ENCODE assay signal across 20 cellular contexts in the genomic region with DNA sequence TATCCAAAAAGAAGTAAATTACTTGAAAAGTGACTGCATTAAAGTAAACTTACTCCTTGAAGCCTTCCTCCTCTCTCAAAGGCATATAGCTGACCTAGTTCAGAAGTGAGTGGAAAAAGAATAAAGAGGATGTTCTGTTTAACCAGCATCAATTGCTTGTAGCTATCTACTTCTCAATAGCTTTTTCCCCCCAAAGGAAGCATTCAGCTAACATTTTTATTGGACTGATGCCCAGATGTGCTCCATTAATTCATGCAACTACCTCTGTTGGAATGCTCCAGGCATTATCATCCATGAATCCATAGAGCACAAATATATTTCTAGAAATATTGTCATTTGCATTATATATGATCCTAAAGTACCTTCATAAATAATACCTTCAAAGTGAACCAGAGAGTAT.
DNase-seq lines count a peak whose midpoint lies in the region; ATAC-seq, FAIRE-seq and TF ChIP-seq lines count a peak whose summit lies in the region.
"Had no signal": no experiment of that assay in that cellular context is flagged by ENCODE, and none has a peak within 500 bp of the region (broad histone marks: within the 10 kb centered on the region; RNA-seq: fewer than 3 reads in every experiment).

No MANE protein-coding gene starts in this region.

- FAIRE-seq in HepG2 (lab: Jason Lieb, UNC) = no peak

- H3K79me2 ChIP-seq in SK-N-SH (ENCODE audit: insufficient read depth) (no peaks in the 10 kb centered on the region), HepG2 (ENCODE audit: insufficient read depth, low read length) (no peaks in the 10 kb centered on the region)

- TF ChIP-seq CTCF in SK-N-SH (IDR thresholded peaks at IDR 0.05) (no peak), fibroblast of pulmonary artery (IDR thresholded peaks at IDR 0.05; ENCODE audit: low read length, missing control alignments) (no peak), HepG2 (CRISPR knock-in tag; IDR thresholded peaks at IDR 0.05) (no peak)

- H3K9me3 ChIP-seq in SK-N-SH (no peaks in the 10 kb centered on the region), HepG2 (ENCODE audit: low read length) (no peaks in the 10 kb centered on the region)

- intact Hi-C loops in HepG2 (cut with micrococcal nuclease; ENCODE audit: unreplicated experiment) = no loop called here

- TF ChIP-seq RAD21 in SK-N-SH (IDR thresholded peaks at IDR 0.05; ENCODE audit: low read length) (no peak), HepG2 (CRISPR knock-in tag; IDR thresholded peaks at IDR 0.05) (no peak)

- no peaks in the 10 kb centered on the region for H3F3A ChIP-seq in SK-N-SH (replicated peaks; ENCODE audit: insufficient read depth)

- no peak for TF ChIP-seq EP300 in SK-N-SH (IDR thresholded peaks at IDR 0.05; ENCODE audit: borderline replicate concordance in 1 of 2, low read depth in 1 of 2, low read length in 1 of 2)
- TF ChIP-seq EP300 in HepG2 (IDR thresholded peaks at IDR 0.05; ENCODE audit: low read depth in 2 of 2, low read length in 2 of 2) = no peak
- TF ChIP-seq EP300 in HepG2 (CRISPR knock-in tag; IDR thresholded peaks at IDR 0.05; ENCODE audit: borderline replicate concordance) = no peak

- no peak for TF ChIP-seq POLR2A in HepG2 (IDR thresholded peaks at IDR 0.05; ENCODE audit: insufficient read depth in 1 of 2, low read depth in 2 of 2, low read length in 2 of 2)

- no peaks in the 10 kb centered on the region for H3K27me3 ChIP-seq in SK-N-SH (ENCODE audit: insufficient read depth)
- H3K27me3 ChIP-seq in HepG2 (ENCODE audit: control insufficient read depth in 1 of 2, insufficient read depth in 2 of 2, low read length in 2 of 2) = no peaks in the 10 kb centered on the region

- H3K4me2 ChIP-seq in SK-N-SH (no peak overlapping the region), HepG2 (ENCODE audit: low read depth, low read length) (no peak overlapping the region)

- H3K27ac ChIP-seq in SK-N-SH (ENCODE audit: low read depth in 2 of 2, low read length in 1 of 2) = no peak overlapping the region; a peak in 1 of 4 replicates
- no peak overlapping the region for H3K27ac ChIP-seq in HepG2 (ENCODE audit: extremely low read length, insufficient read depth, low read length)

- H3K36me3 ChIP-seq in SK-N-SH (replicated peaks in 1 of 2; ENCODE audit: control insufficient read depth in 1 of 2, insufficient read depth in 2 of 2, low read length in 1 of 2) (no peaks in the 10 kb centered on the region), HepG2 (replicated peaks in 1 of 2; ENCODE audit: control insufficient read depth in 1 of 2, insufficient read depth in 2 of 2, low read length in 2 of 2) (no peaks in the 10 kb centered on the region)

- CTCF ChIA-PET in SK-N-SH (lab: Yijun Ruan, JAX) = no interaction called here
- CTCF ChIA-PET in HepG2 (lab: Yijun Ruan, JAX; ENCODE audit: low intra/inter-chr PET ratio, low total read pairs) = no interaction called here

- H3K4me1 ChIP-seq in SK-N-SH (ENCODE audit: control insufficient read depth in 1 of 2, insufficient read depth in 2 of 2, low read depth in 1 of 2, low read length in 1 of 2) (peaks cover 0 to 2% of the 10 kb centered on the region in 2 experiments; a peak in 1 of 4 replicates), HepG2 (ENCODE audit: insufficient read depth, low read length) (peaks cover 5% of the 10 kb centered on the region; the same call in 1 of the 2 replicates)

- DNase-seq in DMS53 (lab: John Stamatoyannopoulos, UW) (peak; percentile 2), DMS53 treated with DMSO at 0.1 percent for 48 hours (lab: John Stamatoyannopoulos, UW; ENCODE audit: unreplicated experiment) (no peak), NCI-H1105 treated with DMSO at 0.1 percent for 48 hours (lab: John Stamatoyannopoulos, UW) (peak; percentile 32), SK-N-SH (peak; percentile 36), fibroblast of pulmonary artery (ENCODE audit: low read depth) (peak; percentile 7), activated gamma-delta T cell treated with Interleukin-2 at 50 U/mL for 16 hours (no peak), NCI-H446 treated with DMSO at 0.1 percent for 48 hours (lab: John Stamatoyannopoulos, UW) (no peak), HepG2 (ENCODE audit: low spot score) (no peak)
- DNase-seq: 8988T; AML-193; C1 segment of cervical spinal cord; Calu3; CD8-positive, alpha-beta T cell; DMS79; H7; Kasumi-1; MM.1S; NCI-H1048; NCI-H2081 treated with DMSO at 0.1 percent for 48 hours; Right ventricle myocardium superior had no signal

- no peak overlapping the region for H2AFZ ChIP-seq in SK-N-SH (ENCODE audit: low read depth)
- H2AFZ ChIP-seq in HepG2 (ENCODE audit: low read length) = no peak overlapping the region

- POLR2A ChIA-PET in SK-N-SH (lab: Yijun Ruan, JAX) = no interaction called here
- POLR2A ChIA-PET in HepG2 (lab: Yijun Ruan, JAX) = no interaction called here

- in situ Hi-C loops in HepG2 (cut with HindIII; ENCODE audit: extremely low pct_ligation_motif_present, low pct_unique_long_range_greater_than_20kb) = no loop called here

- ATAC-seq in HepG2 = no peak
- ATAC-seq: CD8-positive, alpha-beta T cell had no signal

- no TSS peak for BruUV-seq in HepG2 (replicated peaks; lab: Mats Ljungman, UMichigan)

- H4K20me1 ChIP-seq in SK-N-SH (ENCODE audit: insufficient read depth) (no peaks in the 10 kb centered on the region), HepG2 (ENCODE audit: insufficient read depth, low read length) (no peaks in the 10 kb centered on the region)

- H3K9ac ChIP-seq in SK-N-SH (no peak overlapping the region), HepG2 (ENCODE audit: insufficient read depth, low read depth, low read length) (no peak overlapping the region)

- H3K4me3 ChIP-seq in SK-N-SH (ENCODE audit: low read depth in 2 of 2, low read length in 1 of 2) (no peak overlapping the region), fibroblast of pulmonary artery (replicated peaks; ENCODE audit: low read depth, low read length) (no peak overlapping the region), HepG2 (replicated peaks in 1 of 3; ENCODE audit: insufficient read depth in 1 of 3, low read depth in 2 of 3, low read length in 3 of 3) (no peak overlapping the region)

- H3K9me2 ChIP-seq in SK-N-SH = no peaks in the 10 kb centered on the region

TF ChIP-seq in SK-N-SH, 30 proteins besides CTCF, POLR2A, EP300 and RAD21 (continues in another document):
- TF ChIP-seq GATA2 (CRISPR knock-in tag; IDR thresholded peaks at IDR 0.05) (no peak), RFX5 (IDR thresholded peaks at IDR 0.05; ENCODE audit: low read length) (no peak), USF1 (IDR thresholded peaks at IDR 0.05; ENCODE audit: borderline replicate concordance, low read depth) (no peak), MAX (IDR thresholded peaks at IDR 0.05; ENCODE audit: low read depth) (no peak), RCOR1 (IDR thresholded peaks at IDR 0.05; ENCODE audit: low read length) (no peak), EZH2phosphoT487 (IDR thresholded peaks at IDR 0.05; ENCODE audit: borderline replicate concordance, low read depth) (no peak), POLR2AphosphoS5 (IDR thresholded peaks at IDR 0.05; ENCODE audit: low read depth, low read length) (no peak)
- TF ChIP-seq, protein P1, sequence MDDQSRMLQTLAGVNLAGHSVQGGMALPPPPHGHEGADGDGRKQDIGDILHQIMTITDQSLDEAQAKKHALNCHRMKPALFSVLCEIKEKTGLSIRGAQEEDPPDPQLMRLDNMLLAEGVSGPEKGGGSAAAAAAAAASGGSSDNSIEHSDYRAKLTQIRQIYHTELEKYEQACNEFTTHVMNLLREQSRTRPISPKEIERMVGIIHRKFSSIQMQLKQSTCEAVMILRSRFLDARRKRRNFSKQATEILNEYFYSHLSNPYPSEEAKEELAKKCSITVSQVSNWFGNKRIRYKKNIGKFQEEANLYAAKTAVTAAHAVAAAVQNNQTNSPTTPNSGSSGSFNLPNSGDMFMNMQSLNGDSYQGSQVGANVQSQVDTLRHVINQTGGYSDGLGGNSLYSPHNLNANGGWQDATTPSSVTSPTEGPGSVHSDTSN (IDR thresholded peaks at IDR 0.05) = no peak

TF ChIP-seq in HepG2, 621 proteins besides CTCF, POLR2A, EP300 and RAD21:
- TF ChIP-seq SAP130 (CRISPR knock-in tag; IDR thresholded peaks at IDR 0.05; ENCODE audit: low read depth) (no peak), ATRX (CRISPR knock-in tag; IDR thresholded peaks at IDR 0.05; ENCODE audit: borderline replicate concordance) (no peak)
- TF ChIP-seq, protein P2, sequence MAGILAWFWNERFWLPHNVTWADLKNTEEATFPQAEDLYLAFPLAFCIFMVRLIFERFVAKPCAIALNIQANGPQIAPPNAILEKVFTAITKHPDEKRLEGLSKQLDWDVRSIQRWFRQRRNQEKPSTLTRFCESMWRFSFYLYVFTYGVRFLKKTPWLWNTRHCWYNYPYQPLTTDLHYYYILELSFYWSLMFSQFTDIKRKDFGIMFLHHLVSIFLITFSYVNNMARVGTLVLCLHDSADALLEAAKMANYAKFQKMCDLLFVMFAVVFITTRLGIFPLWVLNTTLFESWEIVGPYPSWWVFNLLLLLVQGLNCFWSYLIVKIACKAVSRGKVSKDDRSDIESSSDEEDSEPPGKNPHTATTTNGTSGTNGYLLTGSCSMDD (CRISPR knock-in tag; IDR thresholded peaks at IDR 0.05) = no peak
- TF ChIP-seq, protein P3, sequence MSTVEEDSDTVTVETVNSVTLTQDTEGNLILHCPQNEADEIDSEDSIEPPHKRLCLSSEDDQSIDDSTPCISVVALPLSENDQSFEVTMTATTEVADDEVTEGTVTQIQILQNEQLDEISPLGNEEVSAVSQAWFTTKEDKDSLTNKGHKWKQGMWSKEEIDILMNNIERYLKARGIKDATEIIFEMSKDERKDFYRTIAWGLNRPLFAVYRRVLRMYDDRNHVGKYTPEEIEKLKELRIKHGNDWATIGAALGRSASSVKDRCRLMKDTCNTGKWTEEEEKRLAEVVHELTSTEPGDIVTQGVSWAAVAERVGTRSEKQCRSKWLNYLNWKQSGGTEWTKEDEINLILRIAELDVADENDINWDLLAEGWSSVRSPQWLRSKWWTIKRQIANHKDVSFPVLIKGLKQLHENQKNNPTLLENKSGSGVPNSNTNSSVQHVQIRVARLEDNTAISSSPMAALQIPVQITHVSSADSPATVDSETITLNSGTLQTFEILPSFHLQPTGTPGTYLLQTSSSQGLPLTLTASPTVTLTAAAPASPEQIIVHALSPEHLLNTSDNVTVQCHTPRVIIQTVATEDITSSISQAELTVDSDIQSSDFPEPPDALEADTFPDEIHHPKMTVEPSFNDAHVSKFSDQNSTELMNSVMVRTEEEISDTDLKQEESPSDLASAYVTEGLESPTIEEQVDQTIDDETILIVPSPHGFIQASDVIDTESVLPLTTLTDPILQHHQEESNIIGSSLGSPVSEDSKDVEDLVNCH (CRISPR knock-in tag; IDR thresholded peaks at IDR 0.05) = no peak

Comparison
In these comparisons a context has a peak if more than half of its experiments do, and no peak if none do; other contexts are left out.
1. DNase-seq: peak in DMS53 (single experiment), NCI-H1105 treated with DMSO at 0.1 percent for 48 hours (single experiment), SK-N-SH (single experiment) and fibroblast of pulmonary artery (single experiment); none in DMS53 treated with DMSO at 0.1 percent for 48 hours (single experiment), activated gamma-delta T cell treated with Interleukin-2 at 50 U/mL for 16 hours (single experiment), NCI-H446 treated with DMSO at 0.1 percent for 48 hours (single experiment) and HepG2 (single experiment).